13 cellular contexts compared by ENCODE assay signal in the genomic region with DNA sequence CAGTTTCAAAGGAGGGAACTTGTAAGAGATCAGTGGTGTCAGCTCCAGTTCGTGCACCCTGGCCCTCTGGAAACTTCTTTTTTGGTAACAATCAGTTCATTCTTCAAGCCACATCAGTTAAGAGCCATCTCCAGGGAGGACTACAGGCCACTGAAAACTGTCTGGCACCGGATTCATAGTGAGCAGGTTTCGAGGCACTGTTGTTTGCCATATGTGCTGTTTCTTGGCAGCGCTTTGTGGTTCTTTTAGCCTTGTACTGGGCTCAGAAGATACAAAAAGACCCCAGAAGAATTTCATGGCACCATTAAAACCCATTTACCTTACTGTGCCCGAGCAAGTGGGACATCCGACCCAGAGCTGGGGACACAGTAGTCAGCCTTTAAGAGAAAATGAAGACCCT.
"Had no signal": no experiment of that assay in that cellular context is flagged by ENCODE, and none has a peak within 500 bp of the region (broad histone marks: within the 10 kb centered on the region; RNA-seq: fewer than 3 reads in every experiment).

No MANE protein-coding gene starts in this region.

- H3K27ac Mint-ChIP-seq: activated naive CD8-positive, alpha-beta T cell treated with anti-CD3 and anti-CD28 coated beads, Interleukin-2, amount 50 U/mL, for 24 hours; activated T-cell treated with anti-CD3 and anti-CD28 coated beads, Interleukin-2, amount 50 U/mL, for 72 hours; endodermal cell; mesothelial cell of epicardium; neural progenitor cell; stimulated activated naive CD8-positive, alpha-beta T cell treated with anti-CD3 and anti-CD28 coated beads, Interleukin-15, Interleukin-2, amounts not matched to agents 100 ng/mL and 50 ng/mL, for 24 hours had no signal

- H3K4me1 Mint-ChIP-seq: activated naive CD8-positive, alpha-beta T cell treated with anti-CD3 and anti-CD28 coated beads, Interleukin-2, amount 50 U/mL, for 24 hours; mesothelial cell of epicardium had no signal

- ATAC-seq: activated CD4-positive, CD25-positive, alpha-beta regulatory T cell treated with anti-CD3 and anti-CD28 coated beads, Interleukin-2, amount 50 U/mL, for 24 hours; activated naive CD8-positive, alpha-beta T cell treated with anti-CD3 and anti-CD28 coated beads, Interleukin-2, amount 50 U/mL, for 24 hours; activated T-cell treated with anti-CD3 and anti-CD28 coated beads, Interleukin-2, amount 50 U/mL, for 72 hours; gastroesophageal sphincter; left cardiac atrium; lower lobe of right lung; sciatic nerve had no signal

- H3K36me3 Mint-ChIP-seq: neural progenitor cell had no signal

- H3K27me3 Mint-ChIP-seq: activated naive CD8-positive, alpha-beta T cell treated with anti-CD3 and anti-CD28 coated beads, Interleukin-2, amount 50 U/mL, for 24 hours; stimulated activated naive CD8-positive, alpha-beta T cell treated with anti-CD3 and anti-CD28 coated beads, Interleukin-15, Interleukin-2, amounts not matched to agents 100 ng/mL and 50 ng/mL, for 24 hours had no signal

- DNase-seq: activated gamma-delta T cell treated with Interleukin-2 at 50 U/mL for 16 hours; activated naive CD8-positive, alpha-beta T cell treated with anti-CD3 and anti-CD28 coated beads, Interleukin-2, amount 50 U/mL, for 24 hours; activated T-cell treated with anti-CD3 and anti-CD28 coated beads, Interleukin-2, amount 50 U/mL, for 72 hours; endodermal cell; left cardiac atrium; lower lobe of right lung; upper lobe of left lung had no signal

- H3K4me3 Mint-ChIP-seq: activated naive CD8-positive, alpha-beta T cell treated with anti-CD3 and anti-CD28 coated beads, Interleukin-2, amount 50 U/mL, for 24 hours; activated T-cell treated with anti-CD3 and anti-CD28 coated beads, Interleukin-2, amount 50 U/mL, for 72 hours; endodermal cell; mesothelial cell of epicardium; neural progenitor cell; stimulated activated naive CD8-positive, alpha-beta T cell treated with anti-CD3 and anti-CD28 coated beads, Interleukin-15, Interleukin-2, amounts not matched to agents 100 ng/mL and 50 ng/mL, for 24 hours had no signal

- H3K9me3 Mint-ChIP-seq: activated naive CD8-positive, alpha-beta T cell treated with anti-CD3 and anti-CD28 coated beads, Interleukin-2, amount 50 U/mL, for 24 hours; activated T-cell treated with anti-CD3 and anti-CD28 coated beads, Interleukin-2, amount 50 U/mL, for 72 hours; endodermal cell; mesothelial cell of epicardium; neural progenitor cell; stimulated activated naive CD8-positive, alpha-beta T cell treated with anti-CD3 and anti-CD28 coated beads, Interleukin-15, Interleukin-2, amounts not matched to agents 100 ng/mL and 50 ng/mL, for 24 hours had no signal
